9 cellular contexts compared by ENCODE assay signal in the genomic region with DNA sequence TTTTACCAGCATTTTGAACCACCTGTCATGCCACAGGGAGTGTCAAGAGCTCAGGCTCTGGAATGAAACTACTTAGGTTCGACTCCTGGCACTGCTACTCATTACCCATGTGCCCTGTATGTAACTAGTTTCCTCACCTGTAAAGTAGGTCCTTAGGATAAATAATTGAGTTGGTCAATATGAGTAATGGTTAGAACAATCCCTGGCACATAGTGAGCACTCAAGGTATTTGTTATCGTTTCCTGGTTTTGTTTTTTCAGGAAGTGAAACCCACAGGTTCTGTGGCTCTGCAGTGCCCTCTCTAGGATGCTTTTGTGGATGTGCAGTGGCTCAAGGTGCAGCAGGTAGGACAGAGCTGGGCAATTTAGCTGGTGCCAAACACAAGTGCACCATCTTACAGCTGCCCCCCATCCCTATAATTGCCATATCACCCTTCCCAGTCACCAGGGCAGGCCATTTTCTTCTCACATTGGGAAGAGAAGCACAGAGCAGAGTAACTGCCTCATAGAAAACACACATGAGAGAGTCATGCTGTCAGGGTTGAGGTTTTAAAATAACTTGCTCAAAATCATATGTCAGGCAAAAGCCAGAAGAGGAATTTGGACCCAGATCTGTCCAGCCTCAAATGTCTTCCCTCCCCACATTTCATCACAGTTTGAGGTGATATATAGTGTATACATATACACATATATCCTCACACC.
DNase-seq lines count a peak whose midpoint lies in the region; ATAC-seq and TF ChIP-seq lines count a peak whose summit lies in the region.
"Had no signal": no experiment of that assay in that cellular context is flagged by ENCODE, and none has a peak within 500 bp of the region (broad histone marks: within the 10 kb centered on the region; RNA-seq: fewer than 3 reads in every experiment).

No MANE protein-coding gene starts in this region.

- H3K9me3 ChIP-seq in mucosa of descending colon (no peaks in the 10 kb centered on the region), ovary (no peaks in the 10 kb centered on the region)
- H3K9me3 ChIP-seq: BLaER1 had no signal

- no peak overlapping the region for H3K4me3 Mint-ChIP-seq in activated CD4-positive, alpha-beta T cell treated with anti-CD3 and anti-CD28 coated beads for 36 hours
- H3K4me3 Mint-ChIP-seq in activated CD4-positive, alpha-beta memory T cell treated with anti-CD3 and anti-CD28 coated beads, Interleukin-2, amount 10 ng/mL, durations not matched to agents 7 days and 5 days, result no peak overlapping the region

- DNase-seq in activated CD4-positive, alpha-beta T cell treated with anti-CD3 and anti-CD28 coated beads for 36 hours, result peak; percentile 60
- DNase-seq in activated CD4-positive, alpha-beta T cell treated with anti-CD3 and anti-CD28 coated beads for 1 hour, result no peak
- DNase-seq in HuH-7.5 (ENCODE audit: low spot score) (peak; percentile 29), mucosa of descending colon (peak in 1 of 3 donors; percentile 40), globus pallidus (ENCODE audit: low spot score) (no peak), ovary (no peak)
- DNase-seq in activated CD4-positive, alpha-beta memory T cell treated with anti-CD3 and anti-CD28 coated beads, Interleukin-2, amount 10 ng/mL, durations not matched to agents 7 days and 5 days, result peak; percentile 61

- CTCF ChIA-PET in activated CD4-positive, alpha-beta T cell treated with anti-CD3 and anti-CD28 coated beads for 36 hours (lab: Charles Lee), result interaction anchor here (1.0 to 3.9 kb wide), 4 partner anchors 11 to 376 kb away, joined by 3 to 15 read pairs (median 8); no protein-coding TSS in a partner anchor
- CTCF ChIA-PET in activated CD4-positive, alpha-beta memory T cell treated with anti-CD3 and anti-CD28 coated beads, Interleukin-2, amount 10 ng/mL, durations not matched to agents 7 days and 5 days (lab: Charles Lee), result interaction anchor here (0.5 to 3.4 kb wide), 10 partner anchors 10 to 447 kb away, joined by 3 to 14 read pairs (median 4); a partner anchor contains a TSS

- peak; percentile 55 for ATAC-seq in activated CD4-positive, alpha-beta T cell treated with anti-CD3 and anti-CD28 coated beads for 36 hours
- ATAC-seq in GM21619 (IDR thresholded peaks at IDR 0.05; ENCODE audit: unreplicated experiment) (peak; percentile 85), mucosa of descending colon (peak; percentile 81)

- TF ChIP-seq CTCF in mucosa of descending colon (IDR thresholded peaks at IDR 0.05) (no peak), ovary (IDR thresholded peaks at IDR 0.05) (no peak)

- no peak for TF ChIP-seq EP300 in ovary (IDR thresholded peaks at IDR 0.05)

- no peaks in the 10 kb centered on the region for H3K27me3 ChIP-seq in ovary
- H3K27me3 ChIP-seq: BLaER1 had no signal

- peaks cover 8% of the 10 kb centered on the region for H3K9me3 Mint-ChIP-seq in activated CD4-positive, alpha-beta T cell treated with anti-CD3 and anti-CD28 coated beads for 36 hours (ENCODE audit: low read depth)
- no peaks in the 10 kb centered on the region for H3K9me3 Mint-ChIP-seq in activated CD4-positive, alpha-beta memory T cell treated with anti-CD3 and anti-CD28 coated beads, Interleukin-2, amount 10 ng/mL, durations not matched to agents 7 days and 5 days

- intact Hi-C loops in activated CD4-positive, alpha-beta T cell treated with anti-CD3 and anti-CD28 coated beads for 36 hours (cut with DNase I, micrococcal nuclease), result no loop called here
- intact Hi-C loops in mucosa of descending colon (cut with DNase I, micrococcal nuclease), result no loop called here
- intact Hi-C loops in ovary (cut with DNase I), result loop anchor here in 1 of 4 donors (10.0 kb wide), 1 partner anchor 374 kb away; no protein-coding TSS in a partner anchor

- H3K27ac ChIP-seq in ovary, result no peak overlapping the region
- H3K27ac ChIP-seq: BLaER1 had no signal

- H3K27ac Mint-ChIP-seq in activated CD4-positive, alpha-beta T cell treated with anti-CD3 and anti-CD28 coated beads for 36 hours, result peak overlapping the region; percentile 52
- no peak overlapping the region for H3K27ac Mint-ChIP-seq in activated CD4-positive, alpha-beta memory T cell treated with anti-CD3 and anti-CD28 coated beads, Interleukin-2, amount 10 ng/mL, durations not matched to agents 7 days and 5 days

- no peaks in the 10 kb centered on the region for H3K27me3 Mint-ChIP-seq in activated CD4-positive, alpha-beta T cell treated with anti-CD3 and anti-CD28 coated beads for 36 hours
- no peaks in the 10 kb centered on the region for H3K27me3 Mint-ChIP-seq in activated CD4-positive, alpha-beta memory T cell treated with anti-CD3 and anti-CD28 coated beads, Interleukin-2, amount 10 ng/mL, durations not matched to agents 7 days and 5 days

- H3K4me1 ChIP-seq in mucosa of descending colon (ENCODE audit: low read depth), result no peaks in the 10 kb centered on the region
- H3K4me1 ChIP-seq in ovary (ENCODE audit: insufficient read depth), result no peaks in the 10 kb centered on the region

- no peak for TF ChIP-seq POLR2A in ovary (IDR thresholded peaks at IDR 0.05)

- H3K4me3 ChIP-seq in mucosa of descending colon (no peak overlapping the region), ovary (no peak overlapping the region)
- H3K4me3 ChIP-seq: BLaER1 had no signal

- POLR2A ChIA-PET in activated CD4-positive, alpha-beta T cell treated with anti-CD3 and anti-CD28 coated beads for 36 hours (lab: Charles Lee), result no interaction called here
- POLR2A ChIA-PET in activated CD4-positive, alpha-beta memory T cell treated with anti-CD3 and anti-CD28 coated beads, Interleukin-2, amount 10 ng/mL, durations not matched to agents 7 days and 5 days (lab: Charles Lee), result interaction anchor here (1.0 to 1.9 kb wide), 5 partner anchors 10 to 329 kb away, joined by 3 to 11 read pairs (median 4); a partner anchor contains a TSS

- no peaks in the 10 kb centered on the region for H3K36me3 ChIP-seq in mucosa of descending colon (ENCODE audit: low read depth)
- no peaks in the 10 kb centered on the region for H3K36me3 ChIP-seq in ovary
- H3K36me3 ChIP-seq: BLaER1 had no signal

- H3K4me1 Mint-ChIP-seq in activated CD4-positive, alpha-beta T cell treated with anti-CD3 and anti-CD28 coated beads for 36 hours, result peaks cover 75% of the 10 kb centered on the region
- peaks cover 28% of the 10 kb centered on the region for H3K4me1 Mint-ChIP-seq in activated CD4-positive, alpha-beta memory T cell treated with anti-CD3 and anti-CD28 coated beads, Interleukin-2, amount 10 ng/mL, durations not matched to agents 7 days and 5 days

- H3K36me3 Mint-ChIP-seq in activated CD4-positive, alpha-beta T cell treated with anti-CD3 and anti-CD28 coated beads for 36 hours (ENCODE audit: low read depth), result peaks cover 9% of the 10 kb centered on the region
- peaks cover 4% of the 10 kb centered on the region for H3K36me3 Mint-ChIP-seq in activated CD4-positive, alpha-beta memory T cell treated with anti-CD3 and anti-CD28 coated beads, Interleukin-2, amount 10 ng/mL, durations not matched to agents 7 days and 5 days (ENCODE audit: low read depth)

- WGBS in ovary, 3 donors, result 54 to 73% (median 63%) methylated on average over 2 of the region's 2 CpGs

Comparison
In these comparisons a context has a peak if more than half of its experiments do, and no peak if none do; other contexts are left out.
1. DNase-seq: peak in activated CD4-positive, alpha-beta T cell treated with anti-CD3 and anti-CD28 coated beads for 36 hours (single experiment), HuH-7.5 (single experiment) and activated CD4-positive, alpha-beta memory T cell treated with anti-CD3 and anti-CD28 coated beads, Interleukin-2, amount 10 ng/mL, durations not matched to agents 7 days and 5 days (single experiment); none in activated CD4-positive, alpha-beta T cell treated with anti-CD3 and anti-CD28 coated beads for 1 hour (single experiment), globus pallidus (single experiment) and ovary (0 of 5).
2. Peak in every context shown above with its lines, with median percentiles within 50 percentile points of each other: ATAC-seq.